In genomic region chr9:93567271-93567959, GRCh38 we compare ENCODE assay signal across 8 cellular contexts. TPM values are rescaled to one million over a fixed set of nuclear protein-coding genes. Genes with fewer than 3 reads are reported as not detected.
DNase-seq lines count a peak whose midpoint lies in the region; ATAC-seq and TF ChIP-seq lines count a peak whose summit lies in the region.

No MANE protein-coding gene starts in this region.

- H3K9me3 ChIP-seq in mesodermal cell (ENCODE audit: control insufficient read depth, low read length): peaks cover 14% of the 10 kb centered on the region

- peak; percentile 16 for DNase-seq in DMS153 (lab: John Stamatoyannopoulos, UW)
- no peak for DNase-seq in DMS153 treated with DMSO at 0.1 percent for 48 hours (lab: John Stamatoyannopoulos, UW; ENCODE audit: unreplicated experiment)
- peak; percentile 33 for DNase-seq in NCI-H510A (lab: John Stamatoyannopoulos, UW)
- peak; percentile 76 for DNase-seq in coronary artery (ENCODE audit: low spot score)
- DNase-seq in globus pallidus (ENCODE audit: low spot score): no peak

- H3K4me3 ChIP-seq in coronary artery: peak overlapping the region; percentile 75
- peak overlapping the region; percentile 42 for H3K4me3 ChIP-seq in mesodermal cell (ENCODE audit: extremely low read depth, insufficient read depth, low read length, poor library complexity, severe bottlenecking)

- no peak for TF ChIP-seq CTCF in coronary artery (IDR thresholded peaks at IDR 0.05)

- H3K36me3 ChIP-seq in mesodermal cell (ENCODE audit: control insufficient read depth, insufficient read depth, low read length): peaks cover 22% of the 10 kb centered on the region

- 91 to 92% methylated on average over 5 to 9 of the region's 15 CpGs for WGBS in mesodermal cell (ENCODE audit: insufficient coverage in 2 of 2), 2 experiments

- peaks cover 4% of the 10 kb centered on the region for H3K4me1 ChIP-seq in mesodermal cell (ENCODE audit: control insufficient read depth, insufficient read depth, low read length, poor library complexity, severe bottlenecking)

- H3K27ac ChIP-seq in coronary artery: peak overlapping the region; percentile 91 to 97
- peak overlapping the region; percentile 88 for H3K27ac ChIP-seq in mesodermal cell (ENCODE audit: low read depth, low read length, severe bottlenecking)

- ATAC-seq in GM19324 (IDR thresholded peaks at IDR 0.05; ENCODE audit: low FRiP score, unreplicated experiment) (no peak), HG03095 (IDR thresholded peaks at IDR 0.05; ENCODE audit: unreplicated experiment) (no peak)

RNA-seq across cellular contexts. Expression of gene PHF2, which starts 9.0 kb away (rescaled TPM):
- polyA plus RNA-seq in mesodermal cell (2013, experiment 1 of 2): 15.2 TPM
- 13.3 TPM for polyA plus RNA-seq in mesodermal cell (2013, experiment 2 of 2)

Comparison
In these comparisons a context has a peak if more than half of its experiments do, and no peak if none do; other contexts are left out.
1. DNase-seq: peak in DMS153 (single experiment), NCI-H510A (single experiment) and coronary artery (single experiment); none in DMS153 treated with DMSO at 0.1 percent for 48 hours (single experiment) and globus pallidus (single experiment).